Comparison of ENCODE assay signal across 21 cellular contexts in the genomic region with DNA sequence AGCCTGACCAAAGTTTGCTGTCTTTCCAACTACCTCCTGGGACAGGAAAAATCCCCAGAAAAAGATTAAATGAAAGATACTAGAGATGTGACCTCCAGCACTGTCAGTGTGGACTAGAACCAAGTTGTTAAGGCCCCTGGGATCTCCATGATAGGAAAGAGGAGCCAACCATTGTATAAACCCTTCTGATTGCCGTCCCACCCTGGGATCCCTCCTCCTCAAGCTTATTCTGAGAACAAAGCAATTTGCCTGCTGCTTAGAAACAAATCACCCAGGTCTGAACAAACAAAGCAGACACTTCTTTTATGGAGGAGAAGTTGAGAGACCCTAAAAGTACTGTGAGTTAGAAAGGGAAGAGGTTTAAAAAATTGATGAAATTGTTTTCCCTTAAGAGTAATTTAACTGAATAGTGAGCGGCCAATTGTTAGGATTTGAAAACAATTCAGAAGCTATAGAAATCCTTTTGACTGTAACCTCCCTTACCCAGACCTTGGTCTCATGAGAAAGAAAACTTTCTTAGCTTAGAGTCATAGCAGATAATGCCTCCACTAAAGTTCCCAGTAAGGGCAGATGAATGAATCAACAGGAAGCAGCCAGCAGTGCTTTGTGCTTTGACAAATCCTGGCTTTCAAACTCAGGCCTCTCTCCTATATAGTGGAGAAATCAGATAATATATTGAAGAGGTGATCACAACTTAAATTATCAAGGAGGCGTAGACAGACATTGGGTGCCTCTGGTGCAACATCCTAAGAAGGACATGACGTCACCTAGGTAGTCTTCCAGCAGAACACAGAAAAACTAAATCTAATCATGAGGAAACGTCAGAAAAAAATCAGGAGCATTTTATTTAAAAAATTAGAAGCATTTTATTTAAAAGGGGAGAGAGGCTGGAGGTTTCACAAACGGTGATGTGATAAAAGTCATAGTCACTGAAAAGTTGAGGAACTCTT.
DNase-seq lines count a peak whose midpoint lies in the region; ATAC-seq, FAIRE-seq and TF ChIP-seq lines count a peak whose summit lies in the region.
"Had no signal": no experiment of that assay in that cellular context is flagged by ENCODE, and none has a peak within 500 bp of the region (broad histone marks: within the 10 kb centered on the region; RNA-seq: fewer than 3 reads in every experiment).

No MANE protein-coding gene starts in this region.

- no peaks in the 10 kb centered on the region for H3K36me3 ChIP-seq in HepG2 (replicated peaks in 1 of 2; ENCODE audit: control insufficient read depth in 1 of 2, insufficient read depth in 2 of 2, low read length in 2 of 2)
- no peaks in the 10 kb centered on the region for H3K36me3 ChIP-seq in right lobe of liver
- no peaks in the 10 kb centered on the region for H3K36me3 ChIP-seq in GM12878 (ENCODE audit: control insufficient read depth in 2 of 2, insufficient read depth in 2 of 2, low read length in 1 of 2)
- H3K36me3 ChIP-seq in Karpas-422 (ENCODE audit: insufficient read depth, low read length) = no peaks in the 10 kb centered on the region
- H3K36me3 ChIP-seq: pancreas had no signal

- H3K4me1 ChIP-seq in HepG2 (ENCODE audit: insufficient read depth, low read length) (no peaks in the 10 kb centered on the region), right lobe of liver (no peaks in the 10 kb centered on the region), GM12878 (ENCODE audit: control insufficient read depth, insufficient read depth, low read length) (peaks cover 13% of the 10 kb centered on the region), Karpas-422 (ENCODE audit: low read length) (peaks cover 7% of the 10 kb centered on the region)
- H3K4me1 ChIP-seq: pancreas had no signal

- POLR2A ChIA-PET in HepG2 (lab: Yijun Ruan, JAX) = no interaction called here
- POLR2A ChIA-PET in GM12878 (lab: Charles Lee) = interaction anchor here (1.4 kb wide), 1 partner anchor 95 kb away, joined by 4 read pairs; no protein-coding TSS in a partner anchor

- TF ChIP-seq CTCF in HepG2 (CRISPR knock-in tag; IDR thresholded peaks at IDR 0.05) = no peak
- TF ChIP-seq CTCF in right lobe of liver (IDR thresholded peaks at IDR 0.05) = no peak
- TF ChIP-seq CTCF in GM12878 (IDR thresholded peaks at IDR 0.05 in 2 of 3, conservative IDR thresholded peaks at IDR 0.05 in 1 of 3; ENCODE audit: control insufficient read depth in 2 of 3, extremely low read depth in 1 of 3, insufficient read depth in 1 of 3, low read depth in 3 of 3, low read length in 3 of 3) = no peak

- H3K9me3 ChIP-seq in HepG2 (ENCODE audit: low read length) (no peaks in the 10 kb centered on the region), right lobe of liver (no peaks in the 10 kb centered on the region), GM12878 (replicated peaks; ENCODE audit: control insufficient read depth, insufficient read depth, low read length) (no peaks in the 10 kb centered on the region; the same call in 2 of the 3 replicates), Karpas-422 (ENCODE audit: low read length) (no peaks in the 10 kb centered on the region)
- H3K9me3 ChIP-seq: pancreas had no signal

- H3K9me2 ChIP-seq in Karpas-422 (replicated peaks; ENCODE audit: insufficient read depth, low read length) = no peaks in the 10 kb centered on the region

- SMC1A ChIA-PET in GM12878 (lab: Charles Lee; ENCODE audit: uncharacterized antibody, unreplicated experiment) = interaction anchor here (1.1 to 1.9 kb wide), 2 partner anchors 36 to 63 kb away, joined by 3 to 5 read pairs; no protein-coding TSS in a partner anchor

- H4K20me1 ChIP-seq in HepG2 (ENCODE audit: insufficient read depth, low read length) = no peaks in the 10 kb centered on the region
- no peaks in the 10 kb centered on the region for H4K20me1 ChIP-seq in GM12878 (ENCODE audit: control insufficient read depth, insufficient read depth)
- H4K20me1 ChIP-seq in Karpas-422 (ENCODE audit: insufficient read depth, low read depth, low read length) = no peaks in the 10 kb centered on the region

- H3K9ac ChIP-seq in HepG2 (ENCODE audit: insufficient read depth, low read depth, low read length) (no peak overlapping the region), GM12878 (ENCODE audit: control insufficient read depth, insufficient read depth, low read length) (no peak overlapping the region), Karpas-422 (ENCODE audit: low read length) (no peak overlapping the region)

- FAIRE-seq in HepG2 (lab: Jason Lieb, UNC) (no peak), GM12878 (lab: Jason Lieb, UNC) (no peak)
- FAIRE-seq: colon, kidney, pancreas, small intestine had no signal

- CTCF ChIA-PET in HepG2 (lab: Yijun Ruan, JAX; ENCODE audit: low intra/inter-chr PET ratio, low total read pairs) = no interaction called here
- CTCF ChIA-PET in GM12878 (lab: Yijun Ruan, JAX) = interaction anchor here (1.2 to 1.3 kb wide), 2 partner anchors 14 to 182 kb away, joined by 3 read pairs; no protein-coding TSS in a partner anchor

- H3K79me2 ChIP-seq in HepG2 (ENCODE audit: insufficient read depth, low read length) = no peaks in the 10 kb centered on the region
- H3K79me2 ChIP-seq in GM12878 (ENCODE audit: control insufficient read depth, insufficient read depth, low read length) = no peaks in the 10 kb centered on the region
- H3K79me2 ChIP-seq in Karpas-422 (ENCODE audit: low read length) = no peaks in the 10 kb centered on the region

- H3K27ac ChIP-seq in HepG2 (ENCODE audit: extremely low read length, insufficient read depth, low read length) (no peak overlapping the region), right lobe of liver (no peak overlapping the region), GM12878 (ENCODE audit: control insufficient read depth, insufficient read depth) (no peak overlapping the region), Karpas-422 (ENCODE audit: low read length) (no peak overlapping the region)
- H3K27ac ChIP-seq: pancreas, VCaP had no signal

- DNase-seq in HepG2 (ENCODE audit: low spot score) = no peak
- DNase-seq in right lobe of liver = no peak
- no peak for DNase-seq in GM12878 (ENCODE audit: low read depth, low spot score)
- peak; percentile 8 for DNase-seq in kidney tubule cell (ENCODE audit: low spot score)
- no peak for DNase-seq in NCI-H2107 (lab: John Stamatoyannopoulos, UW)
- DNase-seq in HCEC 1CT = no peak
- DNase-seq in Karpas-422 = no peak
- DNase-seq: activated CD4-positive, alpha-beta memory T cell treated with anti-CD3 and anti-CD28 coated beads, Interleukin-2, amount 10 ng/mL, durations not matched to agents 7 days and 5 days; CD8-positive, alpha-beta T cell; H7; head of caudate nucleus; IMR-90; kidney; NCI-H1092 treated with DMSO at 0.1 percent for 48 hours; NCI-H510A treated with DMSO at 0.1 percent for 48 hours; pancreas; small intestine had no signal

- RAD21 ChIA-PET in GM12878 (lab: Charles Lee; ENCODE audit: unreplicated experiment) = interaction anchor here (0.9 to 1.4 kb wide), 4 partner anchors 41 to 91 kb away, joined by 3 to 5 read pairs (median 4); no protein-coding TSS in a partner anchor

- no peak overlapping the region for H2AFZ ChIP-seq in HepG2 (ENCODE audit: low read length)
- peak overlapping the region; percentile 82; the same call in 1 of the 2 replicates for H2AFZ ChIP-seq in GM12878 (ENCODE audit: control insufficient read depth, low read depth, low read length)
- H2AFZ ChIP-seq in Karpas-422 (ENCODE audit: low read length) = no peak overlapping the region

- BruUV-seq in HepG2 (replicated peaks; lab: Mats Ljungman, UMichigan) (no TSS peak), GM12878 (replicated peaks; lab: Mats Ljungman, UMichigan) (no TSS peak)

- in situ Hi-C loops in HepG2 (cut with HindIII; ENCODE audit: extremely low pct_ligation_motif_present, low pct_unique_long_range_greater_than_20kb) (no loop called here), GM12878 (cut with MboI) (no loop called here)

- TF ChIP-seq POLR2A in HepG2 (IDR thresholded peaks at IDR 0.05; ENCODE audit: insufficient read depth in 1 of 2, low read depth in 2 of 2, low read length in 2 of 2) (no peak), right lobe of liver (IDR thresholded peaks at IDR 0.05) (no peak), GM12878 (IDR thresholded peaks at IDR 0.05; ENCODE audit: low read depth, low read length) (no peak)

- ATAC-seq in HepG2 (no peak), right lobe of liver (no peak), GM12878 (no peak), HG03280 (IDR thresholded peaks at IDR 0.05; ENCODE audit: unreplicated experiment) (no peak)
- ATAC-seq: CD8-positive, alpha-beta T cell; Panc1; pancreas had no signal

- 46% methylated on average over 6 of the region's 6 CpGs for WGBS in HepG2 (ENCODE audit: low lambda C conversion rate)
- 73% methylated on average over 6 of the region's 6 CpGs for WGBS in right lobe of liver (ENCODE audit: insufficient coverage, low coverage, low lambda C conversion rate, missing lambda C conversion rate)
- 88% methylated on average over 6 of the region's 6 CpGs for WGBS in GM12878 (ENCODE audit: insufficient coverage, insufficient replicate concordance, low lambda C conversion rate, missing lambda C conversion rate)

- H3K4me3 ChIP-seq in HepG2 (replicated peaks in 1 of 3; ENCODE audit: insufficient read depth in 1 of 3, low read depth in 2 of 3, low read length in 3 of 3) = no peak overlapping the region
- no peak overlapping the region for H3K4me3 ChIP-seq in right lobe of liver
- H3K4me3 ChIP-seq in GM12878 = no peak overlapping the region
- no peak overlapping the region for H3K4me3 ChIP-seq in Karpas-422 (ENCODE audit: low read length)
- H3K4me3 ChIP-seq: pancreas had no signal

- intact Hi-C loops in HepG2 (cut with micrococcal nuclease; ENCODE audit: unreplicated experiment) = no loop called here
- intact Hi-C loops in right lobe of liver (cut with DNase I) = no loop called here
- intact Hi-C loops in GM12878 (cut with micrococcal nuclease; ENCODE audit: unreplicated experiment) = loop anchor here (2.0 kb wide), 1 partner anchor 59 kb away; no protein-coding TSS in a partner anchor

- TF ChIP-seq RAD21 in HepG2 (CRISPR knock-in tag; IDR thresholded peaks at IDR 0.05) (no peak), GM12878 (IDR thresholded peaks at IDR 0.05; ENCODE audit: insufficient read depth, low read depth, low read length) (no peak)

- H3K4me2 ChIP-seq in HepG2 (ENCODE audit: low read depth, low read length) = no peak overlapping the region
- H3K4me2 ChIP-seq in GM12878 (ENCODE audit: control insufficient read depth, insufficient read depth) = no peak overlapping the region
- H3K4me2 ChIP-seq in Karpas-422 (ENCODE audit: low read depth, low read length, poor library complexity, severe bottlenecking) = no peak overlapping the region

- TF ChIP-seq EP300 in HepG2 (IDR thresholded peaks at IDR 0.05; ENCODE audit: low read depth in 2 of 2, low read length in 2 of 2) = no peak
- no peak for TF ChIP-seq EP300 in HepG2 (CRISPR knock-in tag; IDR thresholded peaks at IDR 0.05; ENCODE audit: borderline replicate concordance)
- TF ChIP-seq EP300 in GM12878 (IDR thresholded peaks at IDR 0.05; ENCODE audit: borderline replicate concordance in 1 of 2, control insufficient read depth in 1 of 2, low read depth in 2 of 2, low read length in 2 of 2) = no peak

- H3K27me3 ChIP-seq in HepG2 (ENCODE audit: control insufficient read depth in 1 of 2, insufficient read depth in 2 of 2, low read length in 2 of 2) = peaks cover 0 to 4% of the 10 kb centered on the region in 2 experiments; a peak in 2 of 5 replicates
- H3K27me3 ChIP-seq in right lobe of liver = no peaks in the 10 kb centered on the region
- no peaks in the 10 kb centered on the region for H3K27me3 ChIP-seq in GM12878 (replicated peaks in 1 of 2; ENCODE audit: control insufficient read depth in 2 of 2, insufficient read depth in 2 of 2, low read length in 1 of 2)
- H3K27me3 ChIP-seq in Karpas-422 (ENCODE audit: low read length) = no peaks in the 10 kb centered on the region
- H3K27me3 ChIP-seq: pancreas had no signal
